Comparison of ENCODE assay signal across 20 cellular contexts in genomic region chr20:19991826-19992225, GRCh38. TPM values are rescaled to one million over a fixed set of nuclear protein-coding genes. Genes with fewer than 3 reads are reported as not detected.
DNase-seq lines count a peak whose midpoint lies in the region; ATAC-seq, FAIRE-seq and TF ChIP-seq lines count a peak whose summit lies in the region.
"Had no signal": no experiment of that assay in that cellular context is flagged by ENCODE, and none has a peak within 500 bp of the region (broad histone marks: within the 10 kb centered on the region; RNA-seq: fewer than 3 reads in every experiment).

No MANE protein-coding gene starts in this region.

- H3K27me3 Mint-ChIP-seq in HFFc6 (ENCODE audit: insufficient read depth) (no peaks in the 10 kb centered on the region; the same call in none of the 2 replicates), mesothelial cell of epicardium (ENCODE audit: low read depth) (no peaks in the 10 kb centered on the region)

- H3K4me1 ChIP-seq in A549 (peaks cover 62% of the 10 kb centered on the region), GM12878 (ENCODE audit: control insufficient read depth, insufficient read depth, low read length) (no peaks in the 10 kb centered on the region)

- intact Hi-C loops in GM12878 (cut with micrococcal nuclease; ENCODE audit: unreplicated experiment) = no loop called here

- H4K20me1 ChIP-seq in GM12878 (ENCODE audit: control insufficient read depth, insufficient read depth) = no peaks in the 10 kb centered on the region

- TF ChIP-seq POLR2A in A549 (IDR thresholded peaks at IDR 0.05; ENCODE audit: low read length) = no peak
- TF ChIP-seq POLR2A in GM12878 (IDR thresholded peaks at IDR 0.05; ENCODE audit: low read depth, low read length) = no peak

- POLR2A ChIA-PET in A549 (lab: Yijun Ruan, JAX) (interaction anchor here (1.6 to 1.8 kb wide), 2 partner anchors 15 to 17 kb away, joined by 6 to 9 read pairs; no protein-coding TSS in a partner anchor), GM12878 (lab: Charles Lee) (interaction anchor here (1.0 kb wide), 1 partner anchor 15 kb away, joined by 3 read pairs; no protein-coding TSS in a partner anchor)

- H3K79me2 ChIP-seq in GM12878 (ENCODE audit: control insufficient read depth, insufficient read depth, low read length) = no peaks in the 10 kb centered on the region

- no peak overlapping the region for H3K4me3 ChIP-seq in A549
- no peak overlapping the region for H3K4me3 ChIP-seq in GM12878
- H3K4me3 ChIP-seq: right atrium auricular region, stomach had no signal

- peak overlapping the region; percentile 81 to 93 for H3K27ac ChIP-seq in A549
- no peak overlapping the region for H3K27ac ChIP-seq in GM12878 (ENCODE audit: control insufficient read depth, insufficient read depth)
- H3K27ac ChIP-seq: neutrophil had no signal

- RAD21 ChIA-PET in GM12878 (lab: Charles Lee; ENCODE audit: unreplicated experiment) = interaction anchor here (1.1 to 4.1 kb wide), 5 partner anchors 15 to 212 kb away, joined by 3 to 23 read pairs (median 9); no protein-coding TSS in a partner anchor

- no peak for TF ChIP-seq CTCF in A549 (IDR thresholded peaks at IDR 0.05)
- no peak for TF ChIP-seq CTCF in HFFc6 (IDR thresholded peaks at IDR 0.05)
- TF ChIP-seq CTCF in GM12878 (IDR thresholded peaks at IDR 0.05 in 2 of 3, conservative IDR thresholded peaks at IDR 0.05 in 1 of 3; ENCODE audit: control insufficient read depth in 2 of 3, extremely low read depth in 1 of 3, insufficient read depth in 1 of 3, low read depth in 3 of 3, low read length in 3 of 3) = no peak
- TF ChIP-seq CTCF in mesothelial cell of epicardium (IDR thresholded peaks at IDR 0.05; ENCODE audit: unreplicated experiment) = no peak

- ATAC-seq in A549 (no peak), GM12878 (peak; percentile 35; the same call in 2 of the 3 replicates)
- ATAC-seq: activated CD8-positive, alpha-beta T cell treated with anti-CD3 and anti-CD28 coated beads, Interleukin-2, amount 10 ng/mL, durations not matched to agents 7 days and 5 days; activated T-cell treated with anti-CD3 and anti-CD28 coated beads, Interleukin-2, amount 50 U/mL, for 72 hours had no signal

- H3K36me3 Mint-ChIP-seq in HFFc6 (ENCODE audit: low read depth) = peaks cover 37% of the 10 kb centered on the region
- H3K36me3 Mint-ChIP-seq in mesothelial cell of epicardium = peaks cover 6% of the 10 kb centered on the region
- H3K36me3 Mint-ChIP-seq: activated naive CD8-positive, alpha-beta T cell treated with anti-CD3 and anti-CD28 coated beads for 36 hours; IgD-negative memory B cell had no signal

- no peak for TF ChIP-seq EP300 in A549 (IDR thresholded peaks at IDR 0.05)
- no peak for TF ChIP-seq EP300 in GM12878 (IDR thresholded peaks at IDR 0.05; ENCODE audit: borderline replicate concordance in 1 of 2, control insufficient read depth in 1 of 2, low read depth in 2 of 2, low read length in 2 of 2)

- SMC1A ChIA-PET in GM12878 (lab: Charles Lee; ENCODE audit: uncharacterized antibody, unreplicated experiment) = interaction anchor here (1.1 to 6.4 kb wide), 8 partner anchors 10 to 283 kb away, joined by 3 to 67 read pairs (median 4); no protein-coding TSS in a partner anchor

- H3K36me3 ChIP-seq in GM12878 (ENCODE audit: control insufficient read depth in 2 of 2, insufficient read depth in 2 of 2, low read length in 1 of 2) = no peaks in the 10 kb centered on the region
- H3K36me3 ChIP-seq: neutrophil had no signal

- CTCF ChIA-PET in A549 (lab: Yijun Ruan, JAX) (interaction anchor here (1.8 to 6.5 kb wide), 5 partner anchors 16 to 207 kb away, joined by 3 to 79 read pairs (median 32); partner anchors contain the start of gene NAA20), GM12878 (lab: Yijun Ruan, JAX) (interaction anchor here (0.7 to 7.5 kb wide), 8 partner anchors 12 to 299 kb away, joined by 3 to 77 read pairs (median 4); no protein-coding TSS in a partner anchor)

- no peak overlapping the region for H3K9ac ChIP-seq in GM12878 (ENCODE audit: control insufficient read depth, insufficient read depth, low read length)

- no peak overlapping the region for H2AFZ ChIP-seq in GM12878 (ENCODE audit: control insufficient read depth, low read depth, low read length)

- H3K27ac Mint-ChIP-seq in HFFc6 (peak overlapping the region; percentile 95), mesothelial cell of epicardium (peak overlapping the region; percentile 99)
- H3K27ac Mint-ChIP-seq: activated CD8-positive, alpha-beta T cell treated with anti-CD3 and anti-CD28 coated beads, Interleukin-2, amount 10 ng/mL, durations not matched to agents 7 days and 5 days; activated naive CD8-positive, alpha-beta T cell treated with anti-CD3 and anti-CD28 coated beads for 36 hours; activated T-cell treated with anti-CD3 and anti-CD28 coated beads, Interleukin-2, amount 50 U/mL, for 72 hours; IgD-negative memory B cell had no signal

- 44% methylated on average over 2 of the region's 2 CpGs for WGBS in A549 (ENCODE audit: missing lambda C conversion rate)
- WGBS in GM12878 (ENCODE audit: insufficient coverage, insufficient replicate concordance, low lambda C conversion rate, missing lambda C conversion rate) = 30% methylated on average over 2 of the region's 2 CpGs

- H3K4me3 Mint-ChIP-seq in HFFc6 (peak overlapping the region; percentile 83), mesothelial cell of epicardium (no peak overlapping the region)
- H3K4me3 Mint-ChIP-seq: activated CD8-positive, alpha-beta T cell treated with anti-CD3 and anti-CD28 coated beads, Interleukin-2, amount 10 ng/mL, durations not matched to agents 7 days and 5 days; activated naive CD8-positive, alpha-beta T cell treated with anti-CD3 and anti-CD28 coated beads for 36 hours; activated T-cell treated with anti-CD3 and anti-CD28 coated beads, Interleukin-2, amount 50 U/mL, for 72 hours; IgD-negative memory B cell had no signal

- in situ Hi-C loops in GM12878 (cut with MboI) = no loop called here

- H3K4me1 Mint-ChIP-seq in HFFc6 (ENCODE audit: low read depth) = peaks cover 84% of the 10 kb centered on the region
- peaks cover 54% of the 10 kb centered on the region for H3K4me1 Mint-ChIP-seq in mesothelial cell of epicardium

- H3K9me3 Mint-ChIP-seq in HFFc6 (no peaks in the 10 kb centered on the region), mesothelial cell of epicardium (no peaks in the 10 kb centered on the region)
- H3K9me3 Mint-ChIP-seq: activated naive CD8-positive, alpha-beta T cell treated with anti-CD3 and anti-CD28 coated beads for 36 hours; activated T-cell treated with anti-CD3 and anti-CD28 coated beads, Interleukin-2, amount 50 U/mL, for 72 hours; IgD-negative memory B cell had no signal

- DNase-seq in A549 (ENCODE audit: low read depth in 1 of 2, low spot score in 1 of 2) (no peak), HFFc6 (no peak), GM12878 (ENCODE audit: low read depth, low spot score) (no peak), mesothelial cell of epicardium (ENCODE audit: low spot score in 2 of 2, unreplicated experiment in 2 of 2) (no peak), NCI-H82 treated with DMSO at 0.1 percent for 48 hours (lab: John Stamatoyannopoulos, UW; ENCODE audit: unreplicated experiment) (no peak), GF-D8 (lab: John Stamatoyannopoulos, UW) (no peak), AG08395 (ENCODE audit: low spot score) (no peak), DMS53 treated with DMSO at 0.1 percent for 48 hours (lab: John Stamatoyannopoulos, UW; ENCODE audit: unreplicated experiment) (no peak)
- DNase-seq: activated CD8-positive, alpha-beta T cell treated with anti-CD3 and anti-CD28 coated beads, Interleukin-2, amount 10 ng/mL, durations not matched to agents 7 days and 5 days; activated naive CD8-positive, alpha-beta T cell treated with anti-CD3 and anti-CD28 coated beads for 36 hours; activated T-cell treated with anti-CD3 and anti-CD28 coated beads, Interleukin-2, amount 50 U/mL, for 72 hours; hypothalamus; kidney glomerular epithelial cell; midbrain; NCI-H1092; NCI-H526; stomach had no signal

- H3K9me3 ChIP-seq in A549 = no peaks in the 10 kb centered on the region
- no peaks in the 10 kb centered on the region for H3K9me3 ChIP-seq in GM12878 (replicated peaks; ENCODE audit: control insufficient read depth, insufficient read depth, low read length)
- H3K9me3 ChIP-seq: neutrophil, right atrium auricular region, stomach had no signal

- no peak for FAIRE-seq in A549 (lab: Jason Lieb, UNC)
- FAIRE-seq in GM12878 (lab: Jason Lieb, UNC) = no peak

- H3K4me2 ChIP-seq in A549 (peak overlapping the region; percentile 88), GM12878 (ENCODE audit: control insufficient read depth, insufficient read depth) (no peak overlapping the region)

- no peaks in the 10 kb centered on the region for H3K27me3 ChIP-seq in GM12878 (replicated peaks in 1 of 2; ENCODE audit: control insufficient read depth in 2 of 2, insufficient read depth in 2 of 2, low read length in 1 of 2)
- H3K27me3 ChIP-seq: neutrophil, right atrium auricular region, stomach had no signal

- no TSS peak for BruUV-seq in GM12878 (replicated peaks; lab: Mats Ljungman, UMichigan)

- TF ChIP-seq RAD21 in A549 (conservative IDR thresholded peaks at IDR 0.05 in 1 of 2, IDR thresholded peaks at IDR 0.05 in 1 of 2) (no peak), GM12878 (IDR thresholded peaks at IDR 0.05; ENCODE audit: insufficient read depth, low read depth, low read length) (no peak)

RNA-seq across cellular contexts. Expression of gene NAA20, which starts 25.3 kb away (rescaled TPM):
- polyA plus RNA-seq in A549 (2011; rRNA removed) = 154 and 219 TPM in 2 replicates
- polyA plus RNA-seq in A549 (2012; cell fraction: cytosol; rRNA removed) = 110 and 115 TPM in 2 replicates
- polyA plus RNA-seq in A549 (2012; cell fraction: nucleus; rRNA removed) = 44.7 and 53.1 TPM in 2 replicates
- polyA plus RNA-seq in A549 (2017; fragmentation: RNase III; extraction: RNeasy Plus Mini Kit Qiagen cat#74134 plus additional on column Dnase treatment) = 174 to 202 TPM (median 175 TPM) in 3 replicates
- polyA minus RNA-seq in A549 (2011; rRNA and poly(A)+ RNA removed) = 38.3 and 41.6 TPM in 2 replicates
- total RNA-seq in HFFc6 (2021; fragmentation: NEBNext Ultra II Directional; extraction: Animal tissue kit (Norgen Biotek cat#: 25700)) = 100 to 1,000 TPM in 1 of 6 experiments, 10 to 100 TPM in 5; 87.3 to 108 (median 93.2) TPM
- 26.0 and 27.1 TPM in 2 replicates for total RNA-seq in GM12878 (2013; cell fraction: nucleolus; rRNA removed)
- 48.3 and 52.5 TPM in 2 replicates for total RNA-seq in GM12878 (2014; rRNA removed)
- total RNA-seq in GM12878 (2014; rRNA removed; fragmentation: Illumina TruSeq; extraction: Trizol) = 74.9 and 79.2 TPM in 2 replicates
- 61.5 and 65.1 TPM in 2 replicates for total RNA-seq in GM12878 (2021)
- polyA plus RNA-seq in GM12878 (2011; ENCODE audit: low read depth) = 36.0 TPM
- 98.6 and 140 TPM in 2 replicates for polyA plus RNA-seq in GM12878 (2011; rRNA removed)
- 40.0 and 47.2 TPM in 2 replicates for polyA plus RNA-seq in GM12878 (2011; cell fraction: cytosol; rRNA removed)
- polyA plus RNA-seq in GM12878 (2011; cell fraction: nucleus; rRNA removed) = 23.9 and 30.0 TPM in 2 replicates
- 51.1 and 57.3 TPM in 2 replicates for polyA plus RNA-seq in GM12878 (2012)
- polyA plus RNA-seq in GM12878 (2014; fragmentation: Illumina TruSeq; extraction: Trizol) = 69.4 and 74.2 TPM in 2 replicates
- polyA plus RNA-seq in GM12878 (2014; fragmentation: Nextera tagmentation; extraction: Ambion mirVana) = 100 to 1,000 TPM; 309 to 366 TPM
- 71.8 and 79.6 TPM in 2 replicates for polyA plus RNA-seq in GM12878 (2014; rRNA removed)
- polyA plus RNA-seq in GM12878 (2016; fragmentation: Nextera tagmentation; extraction: Ambion mirVana) = 100 to 1,000 TPM; 176 to 178 TPM
- 27.2 and 28.9 TPM in 2 replicates for polyA minus RNA-seq in GM12878 (2011; rRNA and poly(A)+ RNA removed)
- 12.7 and 14.3 TPM in 2 replicates for polyA minus RNA-seq in GM12878 (2011; cell fraction: cytosol; rRNA and poly(A)+ RNA removed)
- polyA minus RNA-seq in GM12878 (2011; cell fraction: nucleus; rRNA and poly(A)+ RNA removed) = 23.5 and 42.3 TPM in 2 replicates
- 34.0 to 38.9 TPM (median 36.9 TPM) in 3 replicates for total RNA-seq in mesothelial cell of epicardium

Comparison
In these comparisons a context has a peak if more than half of its experiments do, and no peak if none do; other contexts are left out.
1. Of the 24 proteins assayed by ChIP-seq in both GM12878 and A549: peak only in GM12878: JUNB; only in A549: none; in both: none; in neither: 23.